Comparison of ENCODE assay signal across 5 cellular contexts in the genomic region with DNA sequence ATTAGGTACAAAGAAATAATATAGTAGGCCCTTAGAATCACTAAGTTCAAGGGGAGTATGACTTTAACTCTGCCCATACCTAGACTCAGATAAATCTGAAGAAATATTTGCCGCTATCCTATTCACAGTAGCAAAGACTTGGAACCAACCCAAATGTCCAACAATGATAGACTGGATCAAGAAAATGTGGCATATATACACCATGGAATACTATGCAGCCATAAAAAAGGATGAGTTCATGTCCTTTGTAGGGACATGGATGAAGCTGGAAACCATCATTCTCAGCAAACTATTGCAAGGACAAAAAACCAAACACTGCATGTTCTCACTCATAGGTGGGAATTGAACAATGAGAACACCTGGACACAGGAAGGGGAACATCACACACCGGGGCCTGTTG. TPM values are rescaled to one million over a fixed set of nuclear protein-coding genes. Genes with fewer than 3 reads are reported as not detected.
"Had no signal": no experiment of that assay in that cellular context is flagged by ENCODE, and none has a peak within 500 bp of the region (broad histone marks: within the 10 kb centered on the region; RNA-seq: fewer than 3 reads in every experiment).

No MANE protein-coding gene starts in this region.

RNA-seq across cellular contexts. Expression of a gene that starts 21.1 kb away (rescaled TPM):
- total RNA-seq: GM23248, GM23338, H1, H9, HFFc6 had no signal
